In genomic region chr7:83410989-83411591, GRCh38 we compare ENCODE assay signal across 9 cellular contexts.
DNase-seq lines count a peak whose midpoint lies in the region; ATAC-seq and FAIRE-seq lines count a peak whose summit lies in the region.
"Had no signal": no experiment of that assay in that cellular context is flagged by ENCODE, and none has a peak within 500 bp of the region (broad histone marks: within the 10 kb centered on the region; RNA-seq: fewer than 3 reads in every experiment).

No MANE protein-coding gene starts in this region.

- H3K4me1 ChIP-seq in adipocyte (ENCODE audit: control insufficient read depth, insufficient read depth, low read length) = peaks cover 6% of the 10 kb centered on the region

- ATAC-seq in GM21390 (IDR thresholded peaks at IDR 0.05; ENCODE audit: unreplicated experiment) = peak; percentile 70
- ATAC-seq in GM21367 (IDR thresholded peaks at IDR 0.05; ENCODE audit: unreplicated experiment) = no peak
- ATAC-seq in T-cell (replicated peaks in 1 of 4) = no peak
- ATAC-seq in GM19455 (IDR thresholded peaks at IDR 0.05; ENCODE audit: unreplicated experiment) = no peak
- ATAC-seq: mucosa of descending colon had no signal

- H3K9me3 ChIP-seq in adipocyte (ENCODE audit: control insufficient read depth, low read length) = no peaks in the 10 kb centered on the region
- H3K9me3 ChIP-seq: mucosa of descending colon had no signal

- no peaks in the 10 kb centered on the region for H3K36me3 ChIP-seq in adipocyte (ENCODE audit: control insufficient read depth, insufficient read depth, low read length, severe bottlenecking)

- no peaks in the 10 kb centered on the region for H3K4me1 Mint-ChIP-seq in T-cell

- H3K27me3 Mint-ChIP-seq in T-cell = no peaks in the 10 kb centered on the region

- no peak overlapping the region for H3K4me3 ChIP-seq in adipocyte (ENCODE audit: low read length)
- H3K4me3 ChIP-seq: mucosa of descending colon had no signal

- H3K36me3 Mint-ChIP-seq in T-cell = no peaks in the 10 kb centered on the region

- CTCF ChIA-PET in T-cell (lab: Charles Lee) = no interaction called here

- H3K9me3 Mint-ChIP-seq in T-cell = no peaks in the 10 kb centered on the region

- H3K27me3 ChIP-seq in adipocyte (replicated peaks; ENCODE audit: control insufficient read depth, insufficient read depth, low read length) = no peaks in the 10 kb centered on the region

- peak; percentile 99 for FAIRE-seq in islet of Langerhans (lab: Jason Lieb, UNC)

- POLR2A ChIA-PET in T-cell (lab: Charles Lee) = no interaction called here

- no peak overlapping the region for H3K4me3 Mint-ChIP-seq in T-cell

- no peak overlapping the region for H3K27ac Mint-ChIP-seq in T-cell

- H3K9ac ChIP-seq in adipocyte (ENCODE audit: low read length) = no peak overlapping the region

- DNase-seq in D341Med (ENCODE audit: low spot score) (peak; percentile 29), NCI-H2029 treated with DMSO at 0.1 percent for 48 hours (lab: John Stamatoyannopoulos, UW) (peak; percentile 79), adipocyte (ENCODE audit: low read depth) (peak; percentile 82), T-cell (no peak)

Comparison
In these comparisons a context has a peak if more than half of its experiments do, and no peak if none do; other contexts are left out.
1. DNase-seq: peak in D341Med (single experiment), NCI-H2029 treated with DMSO at 0.1 percent for 48 hours (single experiment) and adipocyte (single experiment); none in T-cell (0 of 34).